Comparison of ENCODE assay signal across 18 cellular contexts in the genomic region with DNA sequence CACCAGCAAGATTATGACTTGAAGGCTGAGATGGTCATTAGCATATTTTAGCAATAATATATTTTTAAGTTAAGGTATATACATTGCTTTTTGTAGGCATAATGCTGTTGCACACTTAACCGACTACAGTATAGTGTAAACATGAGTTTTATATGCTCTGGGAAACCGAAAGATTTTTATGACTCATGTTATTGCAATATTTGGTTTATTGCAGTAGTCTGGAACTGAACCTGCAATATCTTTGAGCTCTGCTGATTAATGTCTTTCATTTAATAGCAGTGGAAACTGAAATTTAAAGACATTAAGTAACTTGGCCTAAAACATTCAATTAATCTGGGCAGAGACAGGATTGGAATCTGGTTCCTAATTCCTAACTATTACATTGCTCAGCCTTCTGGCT.
"Had no signal": no experiment of that assay in that cellular context is flagged by ENCODE, and none has a peak within 500 bp of the region (broad histone marks: within the 10 kb centered on the region; RNA-seq: fewer than 3 reads in every experiment).

No MANE protein-coding gene starts in this region.

- H3K27ac ChIP-seq: epithelial cell of prostate, esophagus muscularis mucosa, foreskin keratinocyte, hepatocyte, skin epidermis, tibial artery, upper lobe of right lung had no signal

- H3K4me2 ChIP-seq: hepatocyte had no signal

- H3K27me3 ChIP-seq: esophagus muscularis mucosa, foreskin keratinocyte, hepatocyte, tibial artery, upper lobe of right lung had no signal

- H3K36me3 Mint-ChIP-seq: natural killer cell; stimulated activated effector memory CD8-positive, alpha-beta T cell treated with anti-CD3 and anti-CD28 coated beads, Interleukin-12 subunit alpha, Interleukin-12 subunit beta, amount 100 ng/mL, for 72 hours had no signal

- H3K4me1 ChIP-seq: esophagus muscularis mucosa, foreskin keratinocyte, tibial artery, upper lobe of right lung had no signal

- H3K4me3 Mint-ChIP-seq: natural killer cell; neural crest cell; stimulated activated effector memory CD8-positive, alpha-beta T cell treated with anti-CD3 and anti-CD28 coated beads, Interleukin-12 subunit alpha, Interleukin-12 subunit beta, amount 100 ng/mL, for 72 hours; stimulated activated naive CD8-positive, alpha-beta T cell treated with anti-CD3 and anti-CD28 coated beads, Interleukin-15, Interleukin-2, amounts not matched to agents 100 ng/mL and 50 ng/mL, for 24 hours had no signal

- H3K4me1 Mint-ChIP-seq: natural killer cell; neural crest cell; stimulated activated effector memory CD8-positive, alpha-beta T cell treated with anti-CD3 and anti-CD28 coated beads, Interleukin-12 subunit alpha, Interleukin-12 subunit beta, amount 100 ng/mL, for 72 hours had no signal

- H3K27me3 Mint-ChIP-seq: stimulated activated naive CD8-positive, alpha-beta T cell treated with anti-CD3 and anti-CD28 coated beads, Interleukin-15, Interleukin-2, amounts not matched to agents 100 ng/mL and 50 ng/mL, for 24 hours had no signal

- H2AFZ ChIP-seq: hepatocyte had no signal

- DNase-seq: effector memory CD4-positive, alpha-beta T cell; foreskin keratinocyte; head of caudate nucleus; natural killer cell; posterior cingulate gyrus; stimulated activated CD4-positive, alpha-beta T cell treated with anti-CD3 and anti-CD28 coated beads, Interleukin-12 subunit alpha, Interleukin-12 subunit beta, amount 100 ng/mL, for 4 hours; stimulated activated CD4-positive, alpha-beta T cell treated with anti-CD3 and anti-CD28 coated beads, Interleukin-2, amount 100 ng/mL, for 48 hours; stimulated activated CD8-positive, alpha-beta memory T cell treated with anti-CD3 and anti-CD28 coated beads, Interleukin-4, amount 100 ng/mL, for 48 hours; tibial artery; upper lobe of right lung had no signal

- H3K36me3 ChIP-seq: esophagus muscularis mucosa, tibial artery, upper lobe of right lung had no signal

- ATAC-seq: foreskin keratinocyte; natural killer cell; sciatic nerve; stimulated activated effector memory CD8-positive, alpha-beta T cell treated with anti-CD3 and anti-CD28 coated beads, Interleukin-12 subunit alpha, Interleukin-12 subunit beta, amount 100 ng/mL, for 72 hours; upper lobe of right lung had no signal

- H3K79me2 ChIP-seq: hepatocyte had no signal

- H3K27ac Mint-ChIP-seq: natural killer cell; stimulated activated effector memory CD8-positive, alpha-beta T cell treated with anti-CD3 and anti-CD28 coated beads, Interleukin-12 subunit alpha, Interleukin-12 subunit beta, amount 100 ng/mL, for 72 hours; stimulated activated naive CD8-positive, alpha-beta T cell treated with anti-CD3 and anti-CD28 coated beads, Interleukin-15, Interleukin-2, amounts not matched to agents 100 ng/mL and 50 ng/mL, for 24 hours had no signal

- H3K4me3 ChIP-seq: esophagus muscularis mucosa, hepatocyte, skin epidermis, tibial artery, upper lobe of right lung had no signal

- H3K9me3 ChIP-seq: esophagus muscularis mucosa, tibial artery, upper lobe of right lung had no signal
